In the genomic region with DNA sequence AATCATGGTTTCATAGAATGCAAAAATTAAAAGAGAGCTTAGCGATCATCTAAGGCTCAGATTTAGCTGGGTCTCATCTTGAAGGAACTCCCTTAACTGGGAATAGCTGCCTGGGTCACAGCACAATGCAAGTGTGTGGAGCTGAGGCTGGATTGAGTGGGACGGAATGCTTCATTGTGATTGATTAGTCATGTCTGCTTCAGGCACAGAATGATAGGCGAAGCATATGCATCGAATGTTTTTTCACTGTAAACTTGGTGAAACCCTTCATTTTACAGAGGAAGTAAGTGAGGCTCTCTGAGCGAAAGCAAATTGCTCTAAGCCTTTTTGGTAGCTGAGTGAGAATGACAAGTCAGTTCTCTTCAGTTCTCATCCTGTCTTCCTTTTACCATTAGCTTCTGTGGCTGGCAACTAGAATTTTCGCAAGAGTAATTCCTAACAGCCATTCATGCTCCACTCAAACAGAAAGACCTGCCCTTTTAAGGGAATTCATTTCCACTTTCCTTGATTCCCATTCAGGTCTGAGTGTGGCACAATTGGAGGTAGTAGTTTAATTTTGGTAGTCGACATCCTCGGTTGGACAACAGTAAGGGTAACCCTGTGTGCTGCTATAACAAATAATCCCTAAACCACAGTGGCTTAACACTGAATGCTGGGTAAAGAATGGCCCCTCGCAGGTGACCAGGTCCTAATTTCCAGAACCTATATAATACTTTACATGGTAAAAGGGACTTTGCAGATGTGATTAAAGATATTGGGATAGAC, we compare ENCODE assay signal across 30 cellular contexts.
"Had no signal": no experiment of that assay in that cellular context is flagged by ENCODE, and none has a peak within 500 bp of the region (broad histone marks: within the 10 kb centered on the region; RNA-seq: fewer than 3 reads in every experiment).

No MANE protein-coding gene starts in this region.

- H3K4me3 ChIP-seq: cardiac muscle cell, MG63, SK-N-MC had no signal

- H3K36me3 ChIP-seq: brain microvascular endothelial cell, cardiac muscle cell, MG63 had no signal

- H3K27me3 ChIP-seq: brain microvascular endothelial cell, cardiac muscle cell had no signal

- H3K27ac ChIP-seq: brain microvascular endothelial cell, cardiac muscle cell, SK-N-MC had no signal

- ATAC-seq: activated T-cell treated with anti-CD3 and anti-CD28 coated beads, Interleukin-2, amount 50 U/mL, for 72 hours; Panc1; Right ventricle myocardium inferior; T-cell had no signal

- FAIRE-seq: TTC549 had no signal

- H3K9me3 ChIP-seq: MG63 had no signal

- DNase-seq: activated B cell treated with CpG ODN at 0.5 μM for 24 hours; activated CD4-positive, alpha-beta memory T cell treated with anti-CD3 and anti-CD28 coated beads for 36 hours; activated CD4-positive, alpha-beta T cell treated with anti-CD3 and anti-CD28 coated beads for 1 hour; activated CD4-positive, alpha-beta T cell treated with anti-CD3 and anti-CD28 coated beads, Interleukin-2, amount 10 ng/mL, durations not matched to agents 24 days and 14 days; activated CD8-positive, alpha-beta memory T cell treated with anti-CD3 and anti-CD28 coated beads for 24 hours; activated gamma-delta T cell treated with Interleukin-2 at 50 U/mL for 16 hours; activated naive CD4-positive, alpha-beta T cell treated with anti-CD3 and anti-CD28 coated beads, Interleukin-2, amount 10 ng/mL, durations not matched to agents 7 days and 5 days; activated naive CD8-positive, alpha-beta T cell treated with anti-CD3 and anti-CD28 coated beads for 36 hours; activated T-cell treated with anti-CD3 and anti-CD28 coated beads, Interleukin-2, amount 50 U/mL, for 72 hours; brain microvascular endothelial cell; MG63; MV-4-11; NCI-H1092 treated with DMSO at 0.1 percent for 48 hours; NCI-H1417 treated with DMSO at 0.1 percent for 48 hours; NCI-H1694; NCI-H2029; NCI-H2107; NCI-H226; NCI-H526; NK-92 treated with Interleukin-12 subunit alpha and Interleukin-12 subunit beta, amount 100 ng/mL, for 24 hours; OCI-M1; RPMI8226; T-cell; T-helper 2 cell; T1000 had no signal
